In genomic region chr15:69963375-69963774, GRCh38 we compare ENCODE assay signal across 27 cellular contexts.
DNase-seq lines count a peak whose midpoint lies in the region; ATAC-seq and TF ChIP-seq lines count a peak whose summit lies in the region.
"Had no signal": no experiment of that assay in that cellular context is flagged by ENCODE, and none has a peak within 500 bp of the region (broad histone marks: within the 10 kb centered on the region; RNA-seq: fewer than 3 reads in every experiment).

No MANE protein-coding gene starts in this region.

- H3F3A ChIP-seq in PC-3 (ENCODE audit: low read length, unreplicated experiment) = no peaks in the 10 kb centered on the region

- no peaks in the 10 kb centered on the region for H3K9me2 ChIP-seq in PC-3 (replicated peaks; ENCODE audit: low read length)

- H3K36me3 ChIP-seq in PC-3 (ENCODE audit: low read depth, low read length) = no peaks in the 10 kb centered on the region
- H3K36me3 ChIP-seq in tibial nerve = no peaks in the 10 kb centered on the region
- H3K36me3 ChIP-seq: BE2C; BLaER1; BLaER1 treated with 17β-estradiol and CSF1 and Interleukin-3, amounts not matched to agents 10 nM and 100 nM had no signal

- no peaks in the 10 kb centered on the region for H4K20me1 ChIP-seq in PC-3 (ENCODE audit: low read length)
- H4K20me1 ChIP-seq: BLaER1; BLaER1 treated with 17β-estradiol and CSF1 and Interleukin-3, amounts not matched to agents 10 nM and 100 nM had no signal

- TF ChIP-seq CTCF in PC-3 (conservative IDR thresholded peaks at IDR 0.05; ENCODE audit: low read depth, low read length) (no peak), tibial nerve (IDR thresholded peaks at IDR 0.05) (no peak)

- TF ChIP-seq POLR2A in tibial nerve (IDR thresholded peaks at IDR 0.05) = no peak

- DNase-seq in PC-3 (peak; percentile 65), tibial nerve (ENCODE audit: low spot score in 2 of 2) (no peak)
- DNase-seq: 8988T; ACHN; AML-193; BE2C; C1 segment of cervical spinal cord; Caco-2; Calu3; CD4-positive, alpha-beta memory T cell; CD4-positive, alpha-beta T cell; CD4-positive, CD25-positive, alpha-beta regulatory T cell; CD8-positive, alpha-beta memory T cell; CD8-positive, alpha-beta T cell; COR-L47; DMS 273 treated with DMSO at 0.1 percent for 48 hours; DMS153; DMS53; DMS79; DMS79 treated with DMSO at 0.1 percent for 48 hours; DND-41; EL had no signal

- no peaks in the 10 kb centered on the region for H3K9me3 ChIP-seq in PC-3 (ENCODE audit: low read length)
- H3K9me3 ChIP-seq in tibial nerve = no peaks in the 10 kb centered on the region
- H3K9me3 ChIP-seq: A549; BE2C; BLaER1; BLaER1 treated with 17β-estradiol and CSF1 and Interleukin-3, amounts not matched to agents 10 nM and 100 nM; Caco-2 had no signal

- BruUV-seq in PC-3 (replicated peaks; lab: Mats Ljungman, UMichigan) = no TSS peak

- H3K9ac ChIP-seq in PC-3 (ENCODE audit: low read length) = no peak overlapping the region
- H3K9ac ChIP-seq: BLaER1; BLaER1 treated with 17β-estradiol and CSF1 and Interleukin-3, amounts not matched to agents 10 nM and 100 nM had no signal

- no peaks in the 10 kb centered on the region for H3K79me2 ChIP-seq in PC-3 (ENCODE audit: low read length)

- CTCF ChIA-PET in PC-3 (lab: Charles Lee) = no interaction called here

- H3K4me3 ChIP-seq in PC-3 (ENCODE audit: low read length) (no peak overlapping the region), tibial nerve (no peak overlapping the region)
- H3K4me3 ChIP-seq: A549; BLaER1; BLaER1 treated with 17β-estradiol and CSF1 and Interleukin-3, amounts not matched to agents 10 nM and 100 nM had no signal

- intact Hi-C loops in PC-3 (cut with micrococcal nuclease) = no loop called here

- H3K27me3 ChIP-seq in PC-3 (ENCODE audit: low read length) (no peaks in the 10 kb centered on the region), tibial nerve (no peaks in the 10 kb centered on the region)
- H3K27me3 ChIP-seq: BE2C; BLaER1; BLaER1 treated with 17β-estradiol and CSF1 and Interleukin-3, amounts not matched to agents 10 nM and 100 nM had no signal

- ATAC-seq in PC-3 = peak; percentile 67
- ATAC-seq: A549; CD8-positive, alpha-beta T cell had no signal

- POLR2A ChIA-PET in PC-3 (lab: Charles Lee; ENCODE audit: unreplicated experiment) = no interaction called here

- H2AFZ ChIP-seq in PC-3 (ENCODE audit: low read length) = no peak overlapping the region

- H3K4me1 ChIP-seq in PC-3 (ENCODE audit: insufficient read depth, low read length) (peaks cover 18% of the 10 kb centered on the region), tibial nerve (no peaks in the 10 kb centered on the region)
- H3K4me1 ChIP-seq: A549; BE2C; BLaER1; BLaER1 treated with 17β-estradiol and CSF1 and Interleukin-3, amounts not matched to agents 10 nM and 100 nM; Caco-2 had no signal

- H3K4me2 ChIP-seq in PC-3 (ENCODE audit: low read length) = peak overlapping the region; percentile 30
- H3K4me2 ChIP-seq: A549; BLaER1; BLaER1 treated with 17β-estradiol and CSF1 and Interleukin-3, amounts not matched to agents 10 nM and 100 nM had no signal

- TF ChIP-seq EP300 in tibial nerve (IDR thresholded peaks at IDR 0.05) = no peak

- no peak overlapping the region for H3K27ac ChIP-seq in PC-3 (ENCODE audit: low read length)
- H3K27ac ChIP-seq in tibial nerve = no peak overlapping the region
- H3K27ac ChIP-seq: 22Rv1; A549; BLaER1; BLaER1 treated with 17β-estradiol and CSF1 and Interleukin-3, amounts not matched to agents 10 nM and 100 nM; C4-2B had no signal
